6 cellular contexts compared by ENCODE assay signal in genomic region chr12:55816876-55817351, GRCh38. TPM values are rescaled to one million over a fixed set of nuclear protein-coding genes. Genes with fewer than 3 reads are reported as not detected.
DNase-seq lines count a peak whose midpoint lies in the region; ATAC-seq and TF ChIP-seq lines count a peak whose summit lies in the region.

No MANE protein-coding gene starts in this region.

- no peak for ATAC-seq in RWPE2 (ENCODE audit: low read depth)
- ATAC-seq in GM19455 (IDR thresholded peaks at IDR 0.05; ENCODE audit: unreplicated experiment), result no peak

- H3K27ac ChIP-seq in C4-2B (peak overlapping the region; percentile 95), RWPE2 (ENCODE audit: poor library complexity, severe bottlenecking) (peak overlapping the region; percentile 74), layer of hippocampus (ENCODE audit: low read depth, low read length) (peak overlapping the region; percentile 76)

- no peak for TF ChIP-seq CTCF in C4-2B (conservative IDR thresholded peaks at IDR 0.05)
- TF ChIP-seq CTCF in RWPE2 (IDR thresholded peaks at IDR 0.05; ENCODE audit: poor library complexity, severe bottlenecking), result no peak
- TF ChIP-seq CTCF in GM20000 (IDR thresholded peaks at IDR 0.05; ENCODE audit: extremely low read depth, missing control alignments), result no peak

- DNase-seq in RWPE2 (ENCODE audit: low spot score), result no peak
- DNase-seq in cerebellum (ENCODE audit: low spot score), result no peak
- DNase-seq in GM20000 (ENCODE audit: low spot score), result no peak

- H3K36me3 ChIP-seq in RWPE2 (ENCODE audit: low read depth), result peaks cover 84% of the 10 kb centered on the region

- H3K27me3 ChIP-seq in RWPE2 (ENCODE audit: insufficient read depth, poor library complexity, severe bottlenecking) (no peaks in the 10 kb centered on the region), layer of hippocampus (ENCODE audit: control insufficient read depth, insufficient read depth, low read length) (no peaks in the 10 kb centered on the region)

- peaks cover 17% of the 10 kb centered on the region for H3K4me1 ChIP-seq in RWPE2 (ENCODE audit: insufficient read depth, poor library complexity, severe bottlenecking)

- H3K9me3 ChIP-seq in RWPE2 (ENCODE audit: severe bottlenecking), result no peaks in the 10 kb centered on the region

- peak overlapping the region; percentile 66 for H3K4me3 ChIP-seq in RWPE2 (ENCODE audit: severe bottlenecking)

RNA-seq across cellular contexts. Expression of gene SARNP, which starts 0.6 kb away (rescaled TPM):
- 52.0 TPM for total RNA-seq in cerebellum

RNA-seq across cellular contexts. Expression of gene ORMDL2, which starts 0.9 kb away (rescaled TPM):
- 8.3 TPM for total RNA-seq in cerebellum

RNA-seq across cellular contexts. Expression of gene DNAJC14, which starts 12.5 kb away (rescaled TPM):
- total RNA-seq in cerebellum, result 23.0 TPM

RNA-seq across cellular contexts. Expression of gene MMP19, which starts 25.8 kb away (rescaled TPM):
- 0.18 TPM for total RNA-seq in cerebellum
